Comparison of ENCODE assay signal across 12 cellular contexts in genomic region chr11:83682645-83682973, GRCh38.
DNase-seq lines count a peak whose midpoint lies in the region; ATAC-seq, FAIRE-seq and TF ChIP-seq lines count a peak whose summit lies in the region.
"Had no signal": no experiment of that assay in that cellular context is flagged by ENCODE, and none has a peak within 500 bp of the region (broad histone marks: within the 10 kb centered on the region; RNA-seq: fewer than 3 reads in every experiment).

No MANE protein-coding gene starts in this region.

- no TSS peak for BruUV-seq in HepG2 (replicated peaks; lab: Mats Ljungman, UMichigan)

- no peak overlapping the region for H3K4me3 ChIP-seq in HepG2 (replicated peaks in 1 of 3; ENCODE audit: insufficient read depth in 1 of 3, low read depth in 2 of 3, low read length in 3 of 3)
- H3K4me3 ChIP-seq: BLaER1 had no signal

- in situ Hi-C loops in HepG2 (cut with HindIII; ENCODE audit: extremely low pct_ligation_motif_present, low pct_unique_long_range_greater_than_20kb) = no loop called here

- TF ChIP-seq RAD21 in HepG2 (CRISPR knock-in tag; IDR thresholded peaks at IDR 0.05) = no peak

- no peaks in the 10 kb centered on the region for H4K20me1 ChIP-seq in HepG2 (ENCODE audit: insufficient read depth, low read length)
- H4K20me1 ChIP-seq: BLaER1 had no signal

- H3K9ac ChIP-seq in HepG2 (ENCODE audit: insufficient read depth, low read depth, low read length) = no peak overlapping the region
- H3K9ac ChIP-seq: BLaER1 had no signal

- no peak overlapping the region for H3K27ac ChIP-seq in HepG2 (ENCODE audit: extremely low read length, insufficient read depth, low read length)
- H3K27ac ChIP-seq: BLaER1 had no signal

- POLR2A ChIA-PET in HepG2 (lab: Yijun Ruan, JAX) = no interaction called here

- no peak overlapping the region for H2AFZ ChIP-seq in HepG2 (ENCODE audit: low read length)

- FAIRE-seq in GM12891 (lab: Jason Lieb, UNC) (no peak), urothelium cell line (lab: Jason Lieb, UNC) (no peak), HepG2 (lab: Jason Lieb, UNC) (no peak)
- FAIRE-seq: TTC549 had no signal

- no peaks in the 10 kb centered on the region for H3K36me3 ChIP-seq in HepG2 (replicated peaks in 1 of 2; ENCODE audit: control insufficient read depth in 1 of 2, insufficient read depth in 2 of 2, low read length in 2 of 2)
- H3K36me3 ChIP-seq: BLaER1 had no signal

- DNase-seq in GM12891 (ENCODE audit: insufficient read length, low spot score) = no peak
- peak; percentile 96 for DNase-seq in NCI-H526 treated with DMSO at 0.1 percent for 48 hours (lab: John Stamatoyannopoulos, UW)
- no peak for DNase-seq in urothelium cell line (ENCODE audit: low spot score)
- no peak for DNase-seq in HepG2 (ENCODE audit: low spot score)
- DNase-seq in NOMO-1 treated with DMSO at 0.1 percent for 48 hours (lab: John Stamatoyannopoulos, UW; ENCODE audit: unreplicated experiment) = no peak
- no peak for DNase-seq in activated naive CD4-positive, alpha-beta T cell treated with anti-CD3 and anti-CD28 coated beads, Interleukin-2, amount 50 U/mL, for 16 hours
- DNase-seq: activated effector memory CD4-positive, alpha-beta T cell treated with Interleukin-2 at 50 U/mL for 16 hours; OCI-M1 had no signal

- H3K9me3 ChIP-seq in HepG2 (ENCODE audit: low read length) = no peaks in the 10 kb centered on the region
- H3K9me3 ChIP-seq: BLaER1 had no signal

- no peaks in the 10 kb centered on the region for H3K4me1 ChIP-seq in HepG2 (ENCODE audit: insufficient read depth, low read length)
- H3K4me1 ChIP-seq: BLaER1 had no signal

- H3K4me2 ChIP-seq in HepG2 (ENCODE audit: low read depth, low read length) = no peak overlapping the region
- H3K4me2 ChIP-seq: BLaER1 had no signal

- intact Hi-C loops in HepG2 (cut with micrococcal nuclease; ENCODE audit: unreplicated experiment) = no loop called here

- no peak for TF ChIP-seq CTCF in HepG2 (CRISPR knock-in tag; IDR thresholded peaks at IDR 0.05)

- no peaks in the 10 kb centered on the region for H3K27me3 ChIP-seq in HepG2 (ENCODE audit: control insufficient read depth in 1 of 2, insufficient read depth in 2 of 2, low read length in 2 of 2)
- H3K27me3 ChIP-seq: BLaER1 had no signal

- TF ChIP-seq POLR2A in GM12891 (IDR thresholded peaks at IDR 0.05; ENCODE audit: low read depth, low read length) (no peak), HepG2 (IDR thresholded peaks at IDR 0.05; ENCODE audit: insufficient read depth in 1 of 2, low read depth in 2 of 2, low read length in 2 of 2) (no peak)

- TF ChIP-seq EP300 in HepG2 (IDR thresholded peaks at IDR 0.05; ENCODE audit: low read depth in 2 of 2, low read length in 2 of 2) (no peak), HepG2 (CRISPR knock-in tag; IDR thresholded peaks at IDR 0.05; ENCODE audit: borderline replicate concordance) (no peak)

- no peaks in the 10 kb centered on the region for H3K79me2 ChIP-seq in HepG2 (ENCODE audit: insufficient read depth, low read length)

- ATAC-seq in GM19455 (IDR thresholded peaks at IDR 0.05; ENCODE audit: unreplicated experiment) (peak; percentile 95), HG02973 (IDR thresholded peaks at IDR 0.05; ENCODE audit: unreplicated experiment) (peak; percentile 96), HepG2 (no peak)

- CTCF ChIA-PET in HepG2 (lab: Yijun Ruan, JAX; ENCODE audit: low intra/inter-chr PET ratio, low total read pairs) = no interaction called here

TF ChIP-seq in GM12891, 5 proteins besides CTCF, POLR2A, EP300 and RAD21:
- TF ChIP-seq POU2F2 (IDR thresholded peaks at IDR 0.05; ENCODE audit: low read depth, low read length) (peak; percentile 87), TAF1 (IDR thresholded peaks at IDR 0.05; ENCODE audit: low read depth, low read length) (no peak)

TF ChIP-seq in HepG2, 621 proteins besides CTCF, POLR2A, EP300 and RAD21 (continues in another document):
- no peak for TF ChIP-seq ZNF33B (CRISPR knock-in tag; IDR thresholded peaks at IDR 0.05)
- TF ChIP-seq ZNF18 (CRISPR knock-in tag; IDR thresholded peaks at IDR 0.05; ENCODE audit: insufficient replicate concordance) = no peak
- TF ChIP-seq ZNF678 (CRISPR knock-in tag; IDR thresholded peaks at IDR 0.05) = no peak
- no peak for TF ChIP-seq KDM6A (CRISPR knock-in tag; IDR thresholded peaks at IDR 0.05; ENCODE audit: low read depth)
- TF ChIP-seq ZUFSP (CRISPR knock-in tag; IDR thresholded peaks at IDR 0.05; ENCODE audit: borderline replicate concordance) = no peak
- TF ChIP-seq FOXK2 (IDR thresholded peaks at IDR 0.05) = no peak
- no peak for TF ChIP-seq ZNF558 (CRISPR knock-in tag; IDR thresholded peaks at IDR 0.05; ENCODE audit: borderline replicate concordance)
- TF ChIP-seq SKIL (CRISPR knock-in tag; IDR thresholded peaks at IDR 0.05; ENCODE audit: borderline replicate concordance) = no peak
- TF ChIP-seq AHDC1 (CRISPR knock-in tag; IDR thresholded peaks at IDR 0.05; ENCODE audit: borderline replicate concordance) = no peak
- no peak for TF ChIP-seq ZNF446 (CRISPR knock-in tag; IDR thresholded peaks at IDR 0.05)
